20 cellular contexts compared by ENCODE assay signal in genomic region chr4:15443770-15444169, GRCh38. TPM values are rescaled to one million over a fixed set of nuclear protein-coding genes. Genes with fewer than 3 reads are reported as not detected.
DNase-seq lines count a peak whose midpoint lies in the region; ATAC-seq, FAIRE-seq and TF ChIP-seq lines count a peak whose summit lies in the region.
"Had no signal": no experiment of that assay in that cellular context is flagged by ENCODE, and none has a peak within 500 bp of the region (broad histone marks: within the 10 kb centered on the region; RNA-seq: fewer than 3 reads in every experiment).

No MANE protein-coding gene starts in this region.

- H3K36me3 ChIP-seq in right atrium auricular region, result no peaks in the 10 kb centered on the region
- H3K36me3 ChIP-seq: HAP-1 had no signal

- DNase-seq in left cardiac atrium (no peak), right atrium auricular region (ENCODE audit: low spot score) (no peak), NCI-H446 treated with DMSO at 0.1 percent for 48 hours (lab: John Stamatoyannopoulos, UW) (peak; percentile 62), cerebellum (ENCODE audit: low spot score) (peak; percentile 14), GM10248 (ENCODE audit: extremely low spot score) (no peak), GM19239 (ENCODE audit: insufficient read length, low spot score) (no peak)
- DNase-seq: Calu3; CD8-positive, alpha-beta T cell; DMS79 treated with DMSO at 0.1 percent for 48 hours; GM23248 had no signal

- H3K27me3 Mint-ChIP-seq in nephron (ENCODE audit: low read depth), result no peaks in the 10 kb centered on the region

- H3K4me3 ChIP-seq in right atrium auricular region, result no peak overlapping the region
- H3K4me3 ChIP-seq: BLaER1 treated with 17β-estradiol and CSF1 and Interleukin-3, amounts not matched to agents 10 nM and 100 nM; GM23248; HAP-1 had no signal

- no peak overlapping the region for H3K27ac ChIP-seq in right atrium auricular region
- H3K27ac ChIP-seq: BLaER1 treated with 17β-estradiol and CSF1 and Interleukin-3, amounts not matched to agents 10 nM and 100 nM; GM23248 had no signal

- ATAC-seq in left cardiac atrium, result peak; percentile 47 to 74
- ATAC-seq in GM18858 (IDR thresholded peaks at IDR 0.05; ENCODE audit: unreplicated experiment), result no peak
- ATAC-seq: CD8-positive, alpha-beta T cell; HepG2 had no signal

- no peaks in the 10 kb centered on the region for H3K27me3 ChIP-seq in right atrium auricular region
- H3K27me3 ChIP-seq: BLaER1 treated with 17β-estradiol and CSF1 and Interleukin-3, amounts not matched to agents 10 nM and 100 nM had no signal

- POLR2A ChIA-PET in GM10248 (lab: Yijun Ruan, JAX), result no interaction called here

- no peak for TF ChIP-seq CTCF in right atrium auricular region (IDR thresholded peaks at IDR 0.05)
- TF ChIP-seq CTCF in nephron (IDR thresholded peaks at IDR 0.05; ENCODE audit: unreplicated experiment in 3 of 3), result no peak
- TF ChIP-seq CTCF in GM10248 (IDR thresholded peaks at IDR 0.05; ENCODE audit: control extremely low read depth, extremely low read depth, low read depth, missing control alignments), result no peak

- peaks cover 27% of the 10 kb centered on the region for H3K36me3 Mint-ChIP-seq in nephron (ENCODE audit: low read depth)
- H3K36me3 Mint-ChIP-seq: CD8-positive, alpha-beta T cell had no signal

- peaks cover 5% of the 10 kb centered on the region for H3K4me1 Mint-ChIP-seq in nephron
- H3K4me1 Mint-ChIP-seq: B cell, IgD-negative memory B cell had no signal

- FAIRE-seq in GM19239 (lab: Jason Lieb, UNC), result no peak
- FAIRE-seq: GM12891, HepG2 had no signal

- H3K9me3 ChIP-seq in right atrium auricular region, result no peaks in the 10 kb centered on the region
- H3K9me3 ChIP-seq: HAP-1 had no signal

- H3K4me3 Mint-ChIP-seq in nephron, result no peak overlapping the region
- H3K4me3 Mint-ChIP-seq: B cell; CD8-positive, alpha-beta T cell; IgD-negative memory B cell had no signal

- CTCF ChIA-PET in GM10248 (lab: Yijun Ruan, JAX), result interaction anchor here (1.4 to 3.2 kb wide), 2 partner anchors 12 to 13 kb away, joined by 4 to 17 read pairs; no protein-coding TSS in a partner anchor

- no peaks in the 10 kb centered on the region for H3K4me1 ChIP-seq in right atrium auricular region
- H3K4me1 ChIP-seq: HAP-1 had no signal

- H3K27ac Mint-ChIP-seq in nephron, result peak overlapping the region in 2 of 3 experiments; percentile 33 to 39
- H3K27ac Mint-ChIP-seq: B cell; CD8-positive, alpha-beta T cell; IgD-negative memory B cell had no signal

- peaks cover 5% of the 10 kb centered on the region for H3K9me3 Mint-ChIP-seq in nephron
- H3K9me3 Mint-ChIP-seq: CD8-positive, alpha-beta T cell had no signal

- intact Hi-C loops in left cardiac atrium (cut with DNase I), result no loop called here

RNA-seq across cellular contexts. Expression of gene C1QTNF7, which starts 15.9 kb away (rescaled TPM):
- 1 to 10 TPM; 1.9 to 7.4 TPM for total RNA-seq in left cardiac atrium
- 1 to 10 TPM; 1.0 to 2.9 TPM for total RNA-seq in right atrium auricular region
- 1.5 TPM for total RNA-seq in cerebellum
- total RNA-seq: A172; B cell; Calu3; CD8-positive, alpha-beta T cell; GM23248; H4; HepG2 had no signal

RNA-seq across cellular contexts. Expression of gene CC2D2A, which starts 25.9 kb away (rescaled TPM):
- total RNA-seq in left cardiac atrium (10 to 100 TPM in 1 of 2 donors, 1 to 10 TPM in 1; 7.0 to 12.9 TPM), right atrium auricular region (1 to 10 TPM; 6.1 to 8.0 TPM), cerebellum (27.2 TPM)
- total RNA-seq: B cell; CD8-positive, alpha-beta T cell had no signal

Comparison
In these comparisons a context has a peak if more than half of its experiments do, and no peak if none do; other contexts are left out.
1. DNase-seq: peak in NCI-H446 treated with DMSO at 0.1 percent for 48 hours (single experiment) and cerebellum (single experiment); none in left cardiac atrium (single experiment), right atrium auricular region (single experiment), GM10248 (single experiment) and GM19239 (single experiment).